Comparison of ENCODE assay signal across 11 cellular contexts in the genomic region with DNA sequence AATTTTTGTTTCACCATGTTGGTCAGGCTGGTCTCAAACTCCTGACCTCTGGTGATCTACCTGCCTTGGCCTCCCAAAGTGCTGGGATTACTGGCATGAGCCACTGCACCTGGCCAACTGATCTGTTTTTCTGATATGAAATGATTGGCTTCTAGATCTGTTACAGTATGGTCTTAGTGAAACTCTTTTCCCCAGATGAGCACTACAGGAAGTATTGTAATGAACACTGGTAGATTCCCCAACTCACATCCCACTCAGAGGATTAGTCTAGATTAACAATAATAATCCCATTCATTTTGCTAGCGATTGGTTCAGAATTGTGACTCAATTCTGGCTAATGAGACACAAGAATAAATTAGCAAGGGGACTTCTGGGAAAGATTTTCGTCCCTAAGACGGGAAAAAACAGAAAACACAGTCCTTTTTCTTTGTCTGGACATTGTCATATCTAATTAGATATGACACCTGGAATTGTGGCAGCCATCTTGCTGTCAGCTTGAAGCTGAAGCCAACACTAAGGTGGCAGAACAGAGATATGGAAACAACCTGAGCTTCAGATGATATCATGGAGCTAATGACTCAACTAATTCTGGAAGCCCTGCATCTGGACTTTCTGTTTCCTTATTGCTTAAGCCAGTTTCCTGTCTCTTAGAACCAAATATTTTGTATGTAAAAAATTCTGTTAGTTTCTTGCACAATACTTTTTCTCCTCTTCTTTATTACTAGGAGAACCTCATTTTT. TPM values are rescaled to one million over a fixed set of nuclear protein-coding genes. Genes with fewer than 3 reads are reported as not detected.
A peak's percentile ranks its signal among the peaks of the same experiment; 100 is the strongest.
DNase-seq lines count a peak whose midpoint lies in the region; ATAC-seq lines count a peak whose summit lies in the region.
"Had no signal": no experiment of that assay in that cellular context is flagged by ENCODE, and none has a peak within 500 bp of the region (broad histone marks: within the 10 kb centered on the region; RNA-seq: fewer than 3 reads in every experiment).

No MANE protein-coding gene starts in this region.

- ATAC-seq in HG03108 (IDR thresholded peaks at IDR 0.05; ENCODE audit: unreplicated experiment) (no peak), HG03565 (IDR thresholded peaks at IDR 0.05; ENCODE audit: unreplicated experiment) (no peak)

- DNase-seq in stimulated activated CD4-positive, alpha-beta T cell treated with anti-CD3 and anti-CD28 coated beads, Interleukin-1b, Interleukin-23, amount 100 ng/mL, for 48 hours, result peak; percentile 19
- no peak for DNase-seq in stimulated activated CD4-positive, alpha-beta T cell treated with anti-CD3 and anti-CD28 coated beads, Interleukin-4, amount 100 ng/mL, for 4 hours
- DNase-seq in RPMI7951 (ENCODE audit: low read depth) (peak; percentile 30), fibroblast of gingiva (ENCODE audit: low read depth) (peak; percentile 71), NCI-H146 treated with DMSO at 0.1 percent for 48 hours (lab: John Stamatoyannopoulos, UW; ENCODE audit: unreplicated experiment) (no peak), occipital lobe (lab: John Stamatoyannopoulos, UW) (no peak)
- DNase-seq: activated CD4-positive, alpha-beta T cell treated with anti-CD3 and anti-CD28 coated beads, Interleukin-2, amount 10 ng/mL, durations not matched to agents 7 days and 5 days; NCI-H1417; Peyer's patch had no signal

RNA-seq across cellular contexts. Expression of a gene that starts 17.4 kb away (rescaled TPM):
- 157 and 161 TPM in 2 replicates for total RNA-seq in RPMI7951 (2014; rRNA removed; shearing (Covaris generic))
- 86.1 TPM for total RNA-seq in occipital lobe

RNA-seq across cellular contexts. Expression of a gene that starts 33.6 kb away (rescaled TPM):
- 72.2 and 84.3 TPM in 2 replicates for total RNA-seq in RPMI7951 (2014; rRNA removed; shearing (Covaris generic))
- total RNA-seq in occipital lobe, result 24.5 TPM

Comparison
In these comparisons a context has a peak if more than half of its experiments do, and no peak if none do; other contexts are left out.
1. DNase-seq: peak in stimulated activated CD4-positive, alpha-beta T cell treated with anti-CD3 and anti-CD28 coated beads, Interleukin-1b, Interleukin-23, amount 100 ng/mL, for 48 hours (single experiment), RPMI7951 (single experiment) and fibroblast of gingiva (single experiment); none in stimulated activated CD4-positive, alpha-beta T cell treated with anti-CD3 and anti-CD28 coated beads, Interleukin-4, amount 100 ng/mL, for 4 hours (0 of 2), NCI-H146 treated with DMSO at 0.1 percent for 48 hours (single experiment) and occipital lobe (single experiment).